10 cellular contexts compared by ENCODE assay signal in genomic region chr11:12216542-12217422, GRCh38.
DNase-seq lines count a peak whose midpoint lies in the region; ATAC-seq and TF ChIP-seq lines count a peak whose summit lies in the region.
"Had no signal": no experiment of that assay in that cellular context is flagged by ENCODE, and none has a peak within 500 bp of the region (broad histone marks: within the 10 kb centered on the region; RNA-seq: fewer than 3 reads in every experiment).

No MANE protein-coding gene starts in this region.

- H3K36me3 ChIP-seq in upper lobe of left lung (peaks cover 9 to 52% (median 23%) of the 10 kb centered on the region in 4 donors), ovary (no peaks in the 10 kb centered on the region)

- TF ChIP-seq EP300 in upper lobe of left lung (IDR thresholded peaks at IDR 0.05), result no peak
- no peak for TF ChIP-seq EP300 in ovary (IDR thresholded peaks at IDR 0.05)

- TF ChIP-seq POLR2A in upper lobe of left lung (IDR thresholded peaks at IDR 0.05), result no peak
- TF ChIP-seq POLR2A in ovary (IDR thresholded peaks at IDR 0.05), result no peak

- H3K9me3 ChIP-seq in upper lobe of left lung, result no peaks in the 10 kb centered on the region
- no peaks in the 10 kb centered on the region for H3K9me3 ChIP-seq in ovary

- TF ChIP-seq CTCF in upper lobe of left lung (IDR thresholded peaks at IDR 0.05) (no peak), ovary (IDR thresholded peaks at IDR 0.05) (no peak)

- DNase-seq in Right ventricle myocardium superior (peak; percentile 53), Right ventricle myocardium inferior (ENCODE audit: missing footprints) (no peak), amniotic epithelial cell (ENCODE audit: low read depth) (peak; percentile 47), left cardiac atrium (peak; percentile 61), upper lobe of left lung (no peak), ovary (no peak)
- DNase-seq: activated CD4-positive, alpha-beta T cell treated with anti-CD3 and anti-CD28 coated beads, Interleukin-2, amount 50 U/mL, for 1 hour had no signal

- H3K4me3 ChIP-seq in upper lobe of left lung (no peak overlapping the region), ovary (no peak overlapping the region)

- H3K4me1 ChIP-seq in upper lobe of left lung, result peaks cover 15 to 60% (median 46%) of the 10 kb centered on the region in 4 donors
- H3K4me1 ChIP-seq in ovary (ENCODE audit: insufficient read depth), result peaks cover 11% of the 10 kb centered on the region
- H3K4me1 ChIP-seq: parathyroid adenoma had no signal

- intact Hi-C loops in Right ventricle myocardium superior (cut with DNase I) (no loop called here), Right ventricle myocardium inferior (cut with DNase I) (no loop called here), left cardiac atrium (cut with DNase I) (no loop called here), ovary (cut with DNase I) (no loop called here)

- peak; percentile 15 for ATAC-seq in Right ventricle myocardium superior (ENCODE audit: poor library complexity)
- no peak for ATAC-seq in Right ventricle myocardium inferior
- peak in 1 of 2 donors; percentile 10 for ATAC-seq in left cardiac atrium
- ATAC-seq in upper lobe of left lung (ENCODE audit: low FRiP score in 2 of 2), result no peak
- no peak for ATAC-seq in GM21737 (IDR thresholded peaks at IDR 0.05; ENCODE audit: unreplicated experiment)
- ATAC-seq in GM19467 (IDR thresholded peaks at IDR 0.05; ENCODE audit: unreplicated experiment), result no peak

- H3K27me3 ChIP-seq in upper lobe of left lung, result no peaks in the 10 kb centered on the region
- H3K27me3 ChIP-seq in ovary, result no peaks in the 10 kb centered on the region

- 23 to 48% methylated on average over 11 to 12 of the region's 12 CpGs for WGBS in upper lobe of left lung, 2 donors
- 39 to 46% (median 43%) methylated on average over 12 of the region's 12 CpGs for WGBS in ovary, 3 donors

- H3K27ac ChIP-seq in upper lobe of left lung, result peak overlapping the region in 3 of 4 donors; percentile 27 to 69 (median 68)
- H3K27ac ChIP-seq in ovary, result no peak overlapping the region
- H3K27ac ChIP-seq: parathyroid adenoma had no signal

Comparison
In these comparisons a context has a peak if more than half of its experiments do, and no peak if none do; other contexts are left out.
1. DNase-seq: peak in Right ventricle myocardium superior (single experiment), amniotic epithelial cell (single experiment) and left cardiac atrium (single experiment); none in Right ventricle myocardium inferior (single experiment), upper lobe of left lung (0 of 2) and ovary (0 of 5).
2. H3K27ac ChIP-seq: peak in upper lobe of left lung (3 of 4); none in ovary (0 of 2).